8 cellular contexts compared by ENCODE assay signal in genomic region chr15:91706366-91707032, GRCh38.
DNase-seq lines count a peak whose midpoint lies in the region; ATAC-seq and TF ChIP-seq lines count a peak whose summit lies in the region.

No MANE protein-coding gene starts in this region.

- DNase-seq in GDM1 (lab: John Stamatoyannopoulos, UW) = peak; percentile 74
- peak; percentile 72 to 85 for DNase-seq in NCI-H524 (lab: John Stamatoyannopoulos, UW)
- peak; percentile 76 for DNase-seq in activated CD4-positive, alpha-beta T cell treated with anti-CD3 and anti-CD28 coated beads, Interleukin-2, amount 50 U/mL, for 1 hour
- peak; percentile 4 for DNase-seq in dermis blood vessel endothelial cell
- peak; percentile 84 for DNase-seq in lung (ENCODE audit: low spot score)
- DNase-seq in stimulated activated CD8-positive, alpha-beta memory T cell treated with anti-CD3 and anti-CD28 coated beads, Interleukin-15, amount 100 ng/mL, for 4 hours (ENCODE audit: low read depth in 2 of 2) = peak; percentile 45 to 81
- DNase-seq in amniotic stem cell (lab: John Stamatoyannopoulos, UW) = no peak

- H3K36me3 ChIP-seq in lung (ENCODE audit: control insufficient read depth in 2 of 2, insufficient read depth in 2 of 2, low read length in 2 of 2) = no peaks in the 10 kb centered on the region

- no peaks in the 10 kb centered on the region for H3K9me3 ChIP-seq in lung (ENCODE audit: control insufficient read depth in 2 of 2, insufficient read depth in 1 of 2, low read length in 1 of 2)

- H3K4me3 ChIP-seq in lung = no peak overlapping the region

- H3K4me1 ChIP-seq in lung (ENCODE audit: control insufficient read depth in 2 of 2, insufficient read depth in 2 of 2, low read length in 2 of 2) = peaks cover 0 to 1% of the 10 kb centered on the region in 2 donors

- 9 to 17% methylated on average over 9 of the region's 9 CpGs for WGBS in lung, 2 donors

- H3K27ac ChIP-seq in lung (ENCODE audit: low read depth in 1 of 2, low read length in 1 of 2) = no peak overlapping the region

- H3K27me3 ChIP-seq in lung (ENCODE audit: control insufficient read depth, insufficient read depth) = no peaks in the 10 kb centered on the region

- ATAC-seq in HG03139 (IDR thresholded peaks at IDR 0.05; ENCODE audit: unreplicated experiment) (peak; percentile 73), lung (ENCODE audit: insufficient read depth, low FRiP score) (peak; percentile 92)

- peak; percentile 72 for TF ChIP-seq CTCF in lung (IDR thresholded peaks at IDR 0.05; ENCODE audit: control extremely low read depth, extremely low read depth)
